In genomic region chr20:58995461-58996225, GRCh38 we compare ENCODE assay signal across 11 cellular contexts. TPM values are rescaled to one million over a fixed set of nuclear protein-coding genes. Genes with fewer than 3 reads are reported as not detected.
A peak's percentile ranks its signal among the peaks of the same experiment; 100 is the strongest.
DNase-seq lines count a peak whose midpoint lies in the region; ATAC-seq and TF ChIP-seq lines count a peak whose summit lies in the region.
"Had no signal": no experiment of that assay in that cellular context is flagged by ENCODE, and none has a peak within 500 bp of the region (broad histone marks: within the 10 kb centered on the region; RNA-seq: fewer than 3 reads in every experiment).

No MANE protein-coding gene starts in this region.

- ATAC-seq in left cardiac atrium (no peak), activated B cell treated with CpG ODN at 0.5 μM for 24 hours (ENCODE audit: low read depth) (no peak), HG02970 (IDR thresholded peaks at IDR 0.05; ENCODE audit: low FRiP score, unreplicated experiment) (no peak)

- no peak overlapping the region for H3K4me3 ChIP-seq in left ventricle myocardium inferior
- H3K4me3 ChIP-seq in thyroid gland (replicated peaks in 1 of 3), result no peak overlapping the region
- H3K4me3 ChIP-seq: SJSA1 had no signal

- H3K27ac ChIP-seq in left ventricle myocardium inferior (replicated peaks) (peak overlapping the region; percentile 55), thyroid gland (peak overlapping the region; percentile 36 to 79 (median 48))
- H3K27ac ChIP-seq: SJSA1 had no signal

- no peak for TF ChIP-seq CTCF in left ventricle myocardium inferior (IDR thresholded peaks at IDR 0.05; ENCODE audit: borderline replicate concordance)
- TF ChIP-seq CTCF in activated B cell treated with CpG ODN at 0.5 μM for 24 hours (IDR thresholded peaks at IDR 0.05), result no peak
- no peak for TF ChIP-seq CTCF in thyroid gland (IDR thresholded peaks at IDR 0.05)

- 91 to 93% methylated on average over 18 of the region's 18 CpGs for WGBS in thyroid gland, 2 donors

- H3K9me3 ChIP-seq in left ventricle myocardium inferior (replicated peaks) (no peaks in the 10 kb centered on the region), thyroid gland (no peaks in the 10 kb centered on the region)
- H3K9me3 ChIP-seq: SJSA1 had no signal

- peaks cover 99% of the 10 kb centered on the region for H3K36me3 ChIP-seq in left ventricle myocardium inferior
- peaks cover 71 to 73% of the 10 kb centered on the region in 2 donors for H3K36me3 ChIP-seq in thyroid gland

- intact Hi-C loops in left ventricle myocardium inferior (cut with micrococcal nuclease) (no loop called here), left cardiac atrium (cut with DNase I) (no loop called here), activated B cell treated with CpG ODN at 0.5 μM for 24 hours (cut with micrococcal nuclease) (loop anchor here (1.0 kb wide), 1 partner anchor 9 kb away; no protein-coding TSS in a partner anchor), thyroid gland (cut with DNase I) (no loop called here)
- intact Hi-C loops in activated T-helper 1 cell treated with anti-CD3 and anti-CD28 coated beads, Interleukin-12 subunit alpha, Interleukin-12 subunit beta, Interleukin-2, Interleukin-4 antibody, amounts not matched to agents 30 ng/mL and 10 ng/mL and 1 ng/mL, durations not matched to agents 14 hours and 24 hours and 36 hours (cut with micrococcal nuclease), result no loop called here

- POLR2A ChIA-PET in activated B cell treated with CpG ODN at 0.5 μM for 24 hours (lab: Charles Lee), result interaction anchor here (1.4 to 4.7 kb wide), 3 partner anchors 9 to 36 kb away, joined by 4 to 41 read pairs (median 4); partner anchors contain the start of gene ATP5F1E

- H3K27me3 ChIP-seq in left ventricle myocardium inferior (ENCODE audit: low read depth) (no peaks in the 10 kb centered on the region), thyroid gland (no peaks in the 10 kb centered on the region)
- H3K27me3 ChIP-seq: SJSA1 had no signal

- no peak overlapping the region for H3K4me3 Mint-ChIP-seq in activated B cell treated with CpG ODN at 0.5 μM for 24 hours
- H3K4me3 Mint-ChIP-seq in activated T-helper 1 cell treated with anti-CD3 and anti-CD28 coated beads, Interleukin-12 subunit alpha, Interleukin-12 subunit beta, Interleukin-2, Interleukin-4 antibody, amounts not matched to agents 30 ng/mL and 10 ng/mL and 1 ng/mL, durations not matched to agents 14 hours and 24 hours and 36 hours, result no peak overlapping the region

- no peak for TF ChIP-seq POLR2A in thyroid gland (IDR thresholded peaks at IDR 0.05)

- H3K4me1 Mint-ChIP-seq in activated B cell treated with CpG ODN at 0.5 μM for 24 hours, result peaks cover 47% of the 10 kb centered on the region
- no peaks in the 10 kb centered on the region for H3K4me1 Mint-ChIP-seq in activated T-helper 1 cell treated with anti-CD3 and anti-CD28 coated beads, Interleukin-12 subunit alpha, Interleukin-12 subunit beta, Interleukin-2, Interleukin-4 antibody, amounts not matched to agents 30 ng/mL and 10 ng/mL and 1 ng/mL, durations not matched to agents 14 hours and 24 hours and 36 hours (ENCODE audit: low read depth)

- no peak for DNase-seq in left ventricle myocardium inferior
- DNase-seq in left cardiac atrium, result no peak
- no peak for DNase-seq in activated B cell treated with CpG ODN at 0.5 μM for 24 hours
- peak; percentile 85 for DNase-seq in kidney tubule cell (ENCODE audit: low spot score)
- DNase-seq in thyroid gland, result no peak
- no peak for DNase-seq in DMS 273 (lab: John Stamatoyannopoulos, UW; ENCODE audit: unreplicated experiment)
- no peak for DNase-seq in activated T-helper 1 cell treated with anti-CD3 and anti-CD28 coated beads, Interleukin-12 subunit alpha, Interleukin-12 subunit beta, Interleukin-2, Interleukin-4 antibody, amounts not matched to agents 30 ng/mL and 10 ng/mL and 1 ng/mL, durations not matched to agents 14 hours and 24 hours and 36 hours (ENCODE audit: low spot score)
- DNase-seq: NCI-H1417 treated with DMSO at 0.1 percent for 48 hours, NCI-H69 had no signal

- H3K27me3 Mint-ChIP-seq in activated B cell treated with CpG ODN at 0.5 μM for 24 hours, result no peaks in the 10 kb centered on the region
- no peaks in the 10 kb centered on the region for H3K27me3 Mint-ChIP-seq in activated T-helper 1 cell treated with anti-CD3 and anti-CD28 coated beads, Interleukin-12 subunit alpha, Interleukin-12 subunit beta, Interleukin-2, Interleukin-4 antibody, amounts not matched to agents 30 ng/mL and 10 ng/mL and 1 ng/mL, durations not matched to agents 14 hours and 24 hours and 36 hours (ENCODE audit: insufficient read depth)

- H3K9me3 Mint-ChIP-seq in activated B cell treated with CpG ODN at 0.5 μM for 24 hours, result no peaks in the 10 kb centered on the region
- no peaks in the 10 kb centered on the region for H3K9me3 Mint-ChIP-seq in activated T-helper 1 cell treated with anti-CD3 and anti-CD28 coated beads, Interleukin-12 subunit alpha, Interleukin-12 subunit beta, Interleukin-2, Interleukin-4 antibody, amounts not matched to agents 30 ng/mL and 10 ng/mL and 1 ng/mL, durations not matched to agents 14 hours and 24 hours and 36 hours

- H3K4me1 ChIP-seq in left ventricle myocardium inferior (peaks cover 33% of the 10 kb centered on the region), thyroid gland (peaks cover 16 to 22% of the 10 kb centered on the region in 2 donors)
- H3K4me1 ChIP-seq: SJSA1 had no signal

- peaks cover 96% of the 10 kb centered on the region for H3K36me3 Mint-ChIP-seq in activated B cell treated with CpG ODN at 0.5 μM for 24 hours (ENCODE audit: low read depth)
- peaks cover 46% of the 10 kb centered on the region for H3K36me3 Mint-ChIP-seq in activated T-helper 1 cell treated with anti-CD3 and anti-CD28 coated beads, Interleukin-12 subunit alpha, Interleukin-12 subunit beta, Interleukin-2, Interleukin-4 antibody, amounts not matched to agents 30 ng/mL and 10 ng/mL and 1 ng/mL, durations not matched to agents 14 hours and 24 hours and 36 hours (ENCODE audit: low read depth)

- H3K27ac Mint-ChIP-seq in activated B cell treated with CpG ODN at 0.5 μM for 24 hours, result peak overlapping the region; percentile 60
- no peak overlapping the region for H3K27ac Mint-ChIP-seq in activated T-helper 1 cell treated with anti-CD3 and anti-CD28 coated beads, Interleukin-12 subunit alpha, Interleukin-12 subunit beta, Interleukin-2, Interleukin-4 antibody, amounts not matched to agents 30 ng/mL and 10 ng/mL and 1 ng/mL, durations not matched to agents 14 hours and 24 hours and 36 hours

- CTCF ChIA-PET in activated B cell treated with CpG ODN at 0.5 μM for 24 hours (lab: Charles Lee), result no interaction called here

RNA-seq across cellular contexts. Expression of gene CTSZ, which starts 11.4 kb away (rescaled TPM):
- total RNA-seq in left ventricle myocardium inferior, result 131 TPM
- total RNA-seq in left cardiac atrium, result 100 to 1,000 TPM; 166 to 174 TPM
- total RNA-seq in activated B cell treated with CpG ODN at 0.5 μM for 24 hours, result 262 and 278 TPM in 2 replicates
- 100 to 1,000 TPM; 152 to 256 (median 212) TPM for total RNA-seq in thyroid gland
- total RNA-seq in activated T-helper 1 cell treated with anti-CD3 and anti-CD28 coated beads, Interleukin-12 subunit alpha, Interleukin-12 subunit beta, Interleukin-2, Interleukin-4 antibody, amounts not matched to agents 30 ng/mL and 10 ng/mL and 1 ng/mL, durations not matched to agents 14 hours and 24 hours and 36 hours, result 46.4 and 54.1 TPM in 2 replicates

RNA-seq across cellular contexts. Expression of gene NELFCD, which starts 14.6 kb away (rescaled TPM):
- total RNA-seq in left ventricle myocardium inferior (30.4 TPM), left cardiac atrium (10 to 100 TPM; 28.7 to 34.1 TPM), activated B cell treated with CpG ODN at 0.5 μM for 24 hours (97.2 and 107 TPM in 2 replicates), thyroid gland (100 to 1,000 TPM in 3 of 4 donors, 10 to 100 TPM in 1; 96.6 to 129 (median 113) TPM)
- total RNA-seq in activated T-helper 1 cell treated with anti-CD3 and anti-CD28 coated beads, Interleukin-12 subunit alpha, Interleukin-12 subunit beta, Interleukin-2, Interleukin-4 antibody, amounts not matched to agents 30 ng/mL and 10 ng/mL and 1 ng/mL, durations not matched to agents 14 hours and 24 hours and 36 hours, result 121 and 135 TPM in 2 replicates

RNA-seq across cellular contexts. Expression of gene TUBB1, which starts 23.6 kb away (rescaled TPM):
- 0.30 TPM for total RNA-seq in left ventricle myocardium inferior
- under 1 TPM; 0.15 to 0.37 TPM for total RNA-seq in left cardiac atrium
- total RNA-seq in activated B cell treated with CpG ODN at 0.5 μM for 24 hours, result 0.05 and 0.09 TPM in 2 replicates
- under 1 TPM in 2 of 4 donors, not detected in 2; 0.11 to 0.46 TPM for total RNA-seq in thyroid gland
- total RNA-seq in activated T-helper 1 cell treated with anti-CD3 and anti-CD28 coated beads, Interleukin-12 subunit alpha, Interleukin-12 subunit beta, Interleukin-2, Interleukin-4 antibody, amounts not matched to agents 30 ng/mL and 10 ng/mL and 1 ng/mL, durations not matched to agents 14 hours and 24 hours and 36 hours, result not detected in 2 replicates

RNA-seq across cellular contexts. Expression of gene ATP5F1E, which starts 36.5 kb away (rescaled TPM):
- 134 TPM for total RNA-seq in left ventricle myocardium inferior
- 100 to 1,000 TPM; 122 to 125 TPM for total RNA-seq in left cardiac atrium
- 84.0 and 86.1 TPM in 2 replicates for total RNA-seq in activated B cell treated with CpG ODN at 0.5 μM for 24 hours
- 10 to 100 TPM; 13.3 to 57.8 (median 32.4) TPM for total RNA-seq in thyroid gland
- total RNA-seq in activated T-helper 1 cell treated with anti-CD3 and anti-CD28 coated beads, Interleukin-12 subunit alpha, Interleukin-12 subunit beta, Interleukin-2, Interleukin-4 antibody, amounts not matched to agents 30 ng/mL and 10 ng/mL and 1 ng/mL, durations not matched to agents 14 hours and 24 hours and 36 hours, result 81.3 and 84.6 TPM in 2 replicates

RNA-seq across cellular contexts. Expression of gene PRELID3B, which starts 46.9 kb away (rescaled TPM):
- total RNA-seq in left ventricle myocardium inferior (46.6 TPM), left cardiac atrium (10 to 100 TPM; 39.9 to 58.4 TPM), activated B cell treated with CpG ODN at 0.5 μM for 24 hours (54.2 and 58.4 TPM in 2 replicates), thyroid gland (100 to 1,000 TPM in 1 of 4 donors, 10 to 100 TPM in 3; 74.4 to 112 (median 85.6) TPM)
- total RNA-seq in activated T-helper 1 cell treated with anti-CD3 and anti-CD28 coated beads, Interleukin-12 subunit alpha, Interleukin-12 subunit beta, Interleukin-2, Interleukin-4 antibody, amounts not matched to agents 30 ng/mL and 10 ng/mL and 1 ng/mL, durations not matched to agents 14 hours and 24 hours and 36 hours, result 121 and 123 TPM in 2 replicates
